18 cellular contexts compared by ENCODE assay signal in genomic region chr1:108841703-108842102, GRCh38. TPM values are rescaled to one million over a fixed set of nuclear protein-coding genes. Genes with fewer than 3 reads are reported as not detected.
"Had no signal": no experiment of that assay in that cellular context is flagged by ENCODE, and none has a peak within 500 bp of the region (broad histone marks: within the 10 kb centered on the region; RNA-seq: fewer than 3 reads in every experiment).

No MANE protein-coding gene starts in this region.

- DNase-seq: activated B cell treated with CpG ODN at 0.5 μM for 24 hours; activated CD4-positive, alpha-beta T cell treated with anti-CD3 and anti-CD28 coated beads for 48 hours; activated CD8-positive, alpha-beta T cell treated with anti-CD3 and anti-CD28 coated beads for 36 hours; activated effector memory CD4-positive, alpha-beta T cell treated with anti-CD3 and anti-CD28 coated beads, Interleukin-2, amount 50 U/mL, for 16 hours; activated T-cell treated with anti-CD3 and anti-CD28 coated beads, Interleukin-2, amount 50 U/mL, for 48 hours; amniotic stem cell; foreskin keratinocyte; immature natural killer cell; naive thymus-derived CD8-positive, alpha-beta T cell; spleen had no signal

- H3K27me3 ChIP-seq: foreskin keratinocyte, neutrophil, spleen had no signal

- H3K4me3 Mint-ChIP-seq: activated B cell treated with CpG ODN at 0.5 μM for 24 hours; activated CD8-positive, alpha-beta T cell treated with anti-CD3 and anti-CD28 coated beads for 36 hours; brain; central memory CD8-positive, alpha-beta T cell; immature natural killer cell; naive thymus-derived CD8-positive, alpha-beta T cell; stimulated activated naive CD8-positive, alpha-beta T cell treated with anti-CD3 and anti-CD28 coated beads, Interleukin-15, Interleukin-2, amounts not matched to agents 100 ng/mL and 50 ng/mL, for 24 hours had no signal

- H3K27me3 Mint-ChIP-seq: activated B cell treated with CpG ODN at 0.5 μM for 24 hours; activated CD8-positive, alpha-beta T cell treated with anti-CD3 and anti-CD28 coated beads for 36 hours; stimulated activated naive CD8-positive, alpha-beta T cell treated with anti-CD3 and anti-CD28 coated beads, Interleukin-15, Interleukin-2, amounts not matched to agents 100 ng/mL and 50 ng/mL, for 24 hours had no signal

- H3K36me3 ChIP-seq: neutrophil, spleen had no signal

- H3K27ac Mint-ChIP-seq: activated B cell treated with CpG ODN at 0.5 μM for 24 hours; activated CD8-positive, alpha-beta T cell treated with anti-CD3 and anti-CD28 coated beads for 36 hours; activated naive CD4-positive, alpha-beta T cell treated with anti-CD3 and anti-CD28 coated beads, Interleukin-2, amount 50 U/mL, for 72 hours; immature natural killer cell; naive thymus-derived CD8-positive, alpha-beta T cell; stimulated activated naive CD8-positive, alpha-beta T cell treated with anti-CD3 and anti-CD28 coated beads, Interleukin-15, Interleukin-2, amounts not matched to agents 100 ng/mL and 50 ng/mL, for 24 hours had no signal

- H3K4me1 Mint-ChIP-seq: activated B cell treated with CpG ODN at 0.5 μM for 24 hours; central memory CD8-positive, alpha-beta T cell; immature natural killer cell; naive thymus-derived CD8-positive, alpha-beta T cell had no signal

- H3K9me3 ChIP-seq: neutrophil had no signal

- ATAC-seq: activated CD8-positive, alpha-beta T cell treated with anti-CD3 and anti-CD28 coated beads for 36 hours; activated naive CD4-positive, alpha-beta T cell treated with anti-CD3 and anti-CD28 coated beads, Interleukin-2, amount 50 U/mL, for 72 hours; foreskin keratinocyte; naive thymus-derived CD8-positive, alpha-beta T cell had no signal

- H3K9me3 Mint-ChIP-seq: activated CD8-positive, alpha-beta T cell treated with anti-CD3 and anti-CD28 coated beads for 36 hours; central memory CD8-positive, alpha-beta T cell; immature natural killer cell; stimulated activated naive CD8-positive, alpha-beta T cell treated with anti-CD3 and anti-CD28 coated beads, Interleukin-15, Interleukin-2, amounts not matched to agents 100 ng/mL and 50 ng/mL, for 24 hours had no signal

- H3K4me3 ChIP-seq: coronary artery, spleen had no signal

- H3K4me1 ChIP-seq: spleen had no signal

- H3K36me3 Mint-ChIP-seq: activated naive CD4-positive, alpha-beta T cell treated with anti-CD3 and anti-CD28 coated beads, Interleukin-2, amount 50 U/mL, for 72 hours; brain; immature natural killer cell had no signal

- H3K27ac ChIP-seq: foreskin keratinocyte, neutrophil, spleen had no signal

RNA-seq across cellular contexts. Expression of gene AKNAD1, which starts 15.2 kb away (rescaled TPM):
- total RNA-seq: activated B cell treated with CpG ODN at 0.5 μM for 24 hours; activated CD8-positive, alpha-beta T cell treated with anti-CD3 and anti-CD28 coated beads for 36 hours; activated naive CD4-positive, alpha-beta T cell treated with anti-CD3 and anti-CD28 coated beads, Interleukin-2, amount 50 U/mL, for 72 hours; endothelial cell of umbilical vein; naive thymus-derived CD8-positive, alpha-beta T cell; spleen; T-helper 2 cell treated with Interferon-gamma antibody and Interleukin-4, amounts not matched to agents 100 ng/mL and 5 ng/mL, for 36 hours had no signal
